15 cellular contexts compared by ENCODE assay signal in the genomic region with DNA sequence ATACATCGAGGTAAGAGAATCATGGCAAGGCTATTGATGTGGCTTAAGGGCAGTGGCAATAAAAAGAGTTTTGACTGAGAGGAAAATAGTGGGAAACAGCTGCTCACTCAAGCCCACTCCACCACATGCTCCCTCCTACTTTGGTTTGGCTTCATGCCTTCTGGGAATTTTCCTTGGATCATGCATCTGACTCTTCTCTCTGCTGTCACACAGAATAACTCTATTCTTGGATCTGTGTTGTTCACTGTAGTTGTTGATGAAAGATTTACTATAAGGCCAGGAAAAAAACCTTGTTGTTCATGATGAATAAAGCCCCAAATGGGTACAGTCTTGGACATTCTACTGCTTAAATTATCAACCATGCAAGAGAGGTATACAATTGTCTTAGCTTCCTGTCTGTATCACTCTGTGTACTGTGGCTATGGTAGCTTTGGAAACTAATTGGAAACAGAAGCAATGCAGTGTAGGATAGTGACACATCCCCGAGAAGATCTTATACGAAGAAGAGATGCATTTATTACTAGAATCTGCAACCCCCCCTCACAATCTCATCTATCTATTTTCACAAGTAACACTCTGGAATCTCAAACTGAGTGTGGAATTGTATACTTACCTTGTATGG.
A peak's percentile ranks its signal among the peaks of the same experiment; 100 is the strongest.
DNase-seq lines count a peak whose midpoint lies in the region; ATAC-seq, FAIRE-seq and TF ChIP-seq lines count a peak whose summit lies in the region.
"Had no signal": no experiment of that assay in that cellular context is flagged by ENCODE, and none has a peak within 500 bp of the region (broad histone marks: within the 10 kb centered on the region; RNA-seq: fewer than 3 reads in every experiment).

No MANE protein-coding gene starts in this region.

- H3K79me1 ChIP-seq in IMR-90 (ENCODE audit: low read depth in 1 of 2, low read length in 2 of 2) = no peaks in the 10 kb centered on the region

- H3K9me3 Mint-ChIP-seq in astrocyte (ENCODE audit: unreplicated experiment) = no peaks in the 10 kb centered on the region
- H3K9me3 Mint-ChIP-seq: memory B cell had no signal

- no peak overlapping the region for H3K23ac ChIP-seq in IMR-90 (ENCODE audit: low read depth, low read length)

- H3K9ac ChIP-seq in IMR-90 (ENCODE audit: low read depth, low read length) (no peak overlapping the region), astrocyte (ENCODE audit: low read length) (peak overlapping the region; percentile 12)

- H3K36me3 ChIP-seq in IMR-90 (ENCODE audit: control insufficient read depth, insufficient read depth, low read length) (no peaks in the 10 kb centered on the region), astrocyte (ENCODE audit: insufficient read depth, low read length) (no peaks in the 10 kb centered on the region), MG63 (no peaks in the 10 kb centered on the region)
- H3K36me3 ChIP-seq in effector memory CD4-positive, alpha-beta T cell (ENCODE audit: control insufficient read depth, insufficient read depth, low read length) = no peaks in the 10 kb centered on the region

- intact Hi-C loops in IMR-90 (cut with micrococcal nuclease) = no loop called here

- H3K4me2 ChIP-seq in IMR-90 (ENCODE audit: low read depth, low read length) (no peak overlapping the region), astrocyte (ENCODE audit: low read length) (peak overlapping the region; percentile 28)

- H3K27ac ChIP-seq in IMR-90 (ENCODE audit: insufficient read depth, low read length) = no peak overlapping the region
- H3K27ac ChIP-seq in astrocyte (ENCODE audit: low read depth, low read length) = peak overlapping the region; percentile 2
- no peak overlapping the region for H3K27ac ChIP-seq in effector memory CD4-positive, alpha-beta T cell (ENCODE audit: insufficient read depth, low read length, poor library complexity, severe bottlenecking)

- peaks cover 4% of the 10 kb centered on the region for H3K36me3 Mint-ChIP-seq in astrocyte (ENCODE audit: low read depth, unreplicated experiment)

- dilution Hi-C loops in IMR-90 (cut with HindIII; ENCODE audit: low sequenced_read_pairs, unreplicated experiment) = no loop called here

- H3K9me1 ChIP-seq in IMR-90 (ENCODE audit: insufficient read depth, low read length) = no peaks in the 10 kb centered on the region

- H4K91ac ChIP-seq in IMR-90 (ENCODE audit: insufficient read depth, low read depth, low read length) = no peak overlapping the region

- H3K14ac ChIP-seq in IMR-90 (replicated peaks; ENCODE audit: low read depth, low read length) = no peak overlapping the region

- no peak overlapping the region for H2BK5ac ChIP-seq in IMR-90 (ENCODE audit: low read depth, low read length, poor library complexity, severe bottlenecking)

- H2BK120ac ChIP-seq in IMR-90 (ENCODE audit: low read depth, low read length) = no peak overlapping the region

- H3K4ac ChIP-seq in IMR-90 (ENCODE audit: low read depth, low read length) = no peak overlapping the region

- no peak overlapping the region for H3K4me3 Mint-ChIP-seq in astrocyte (ENCODE audit: unreplicated experiment)
- H3K4me3 Mint-ChIP-seq: memory B cell had no signal

- peak; percentile 80 for FAIRE-seq in astrocyte (lab: Jason Lieb, UNC)
- FAIRE-seq in D721Med (lab: Jason Lieb, UNC) = no peak

- TF ChIP-seq CTCF in IMR-90 (conservative IDR thresholded peaks at IDR 0.05; ENCODE audit: low read depth, low read length) (no peak), astrocyte (IDR thresholded peaks at IDR 0.05; ENCODE audit: insufficient read depth, low read depth, low read length) (no peak), D721Med (IDR thresholded peaks at IDR 0.05; ENCODE audit: insufficient read depth, missing control alignments) (no peak)

- H3K4me3 ChIP-seq in IMR-90 (ENCODE audit: insufficient read depth, low read depth, low read length) (no peak overlapping the region), astrocyte (ENCODE audit: insufficient read depth, low read depth, low read length) (no peak overlapping the region), MG63 (no peak overlapping the region)
- H3K4me3 ChIP-seq in effector memory CD4-positive, alpha-beta T cell (ENCODE audit: insufficient read depth, low read depth, low read length, poor library complexity, severe bottlenecking) = no peak overlapping the region

- H4K20me1 ChIP-seq in IMR-90 (ENCODE audit: insufficient read depth, low read length) (no peaks in the 10 kb centered on the region), astrocyte (ENCODE audit: insufficient read depth, low read length) (no peaks in the 10 kb centered on the region)

- TF ChIP-seq POLR2A in IMR-90 (IDR thresholded peaks at IDR 0.05; ENCODE audit: low read depth, low read length) = no peak

- H3K27me3 ChIP-seq in IMR-90 (ENCODE audit: control insufficient read depth, insufficient read depth, low read length) (no peaks in the 10 kb centered on the region), astrocyte (ENCODE audit: insufficient read depth, low read length) (no peaks in the 10 kb centered on the region), MG63 (no peaks in the 10 kb centered on the region)
- no peaks in the 10 kb centered on the region for H3K27me3 ChIP-seq in effector memory CD4-positive, alpha-beta T cell (replicated peaks; ENCODE audit: control insufficient read depth, insufficient read depth, low read length, poor library complexity, severe bottlenecking)

- H3K56ac ChIP-seq in IMR-90 (ENCODE audit: extremely low read depth, insufficient read depth, low read length) = no peak overlapping the region

- CTCF ChIA-PET in IMR-90 (lab: Yijun Ruan, JAX) = no interaction called here

- peaks cover 53% of the 10 kb centered on the region for H3K4me1 Mint-ChIP-seq in astrocyte (ENCODE audit: low read depth, unreplicated experiment)
- H3K4me1 Mint-ChIP-seq: memory B cell had no signal

- no peak overlapping the region for H2AK9ac ChIP-seq in IMR-90 (replicated peaks; ENCODE audit: low read depth, low read length, poor library complexity)

- H4K5ac ChIP-seq in IMR-90 (ENCODE audit: low read depth, low read length) = no peak overlapping the region

- DNase-seq in IMR-90 = peak; percentile 77
- peak; percentile 87 for DNase-seq in astrocyte (ENCODE audit: low read depth)
- peak; percentile 83 for DNase-seq in foreskin melanocyte
- DNase-seq in renal cortical epithelial cell (ENCODE audit: low read depth) = peak; percentile 66
- DNase-seq in activated CD8-positive, alpha-beta memory T cell treated with anti-CD3 and anti-CD28 coated beads, Interleukin-2, amount 50 U/mL, for 4 hours = no peak
- DNase-seq in effector memory CD4-positive, alpha-beta T cell = no peak
- no peak for DNase-seq in MG63
- no peak for DNase-seq in D721Med (ENCODE audit: insufficient read length, low spot score)
- DNase-seq: activated T-cell treated with anti-CD3 and anti-CD28 coated beads for 4 hours, aorta, glutamatergic neuron, NCI-H187, retina had no signal

- WGBS in IMR-90 (ENCODE audit: extremely low coverage in 2 of 2, insufficient read length in 1 of 2), 2 experiments = no CpG with 5 or more reads among the region's 3 CpGs

- no peak overlapping the region for H3K27ac Mint-ChIP-seq in astrocyte (ENCODE audit: unreplicated experiment)
- H3K27ac Mint-ChIP-seq: memory B cell had no signal

- H3K9me3 ChIP-seq in IMR-90 (ENCODE audit: control insufficient read depth, insufficient read depth, low read length) = no peaks in the 10 kb centered on the region
- no peaks in the 10 kb centered on the region for H3K9me3 ChIP-seq in astrocyte (ENCODE audit: insufficient read depth, low read depth, low read length)
- H3K9me3 ChIP-seq in effector memory CD4-positive, alpha-beta T cell (ENCODE audit: control insufficient read depth, low read length) = no peaks in the 10 kb centered on the region
- H3K9me3 ChIP-seq in MG63 = no peaks in the 10 kb centered on the region

- no peak overlapping the region for H2AFZ ChIP-seq in IMR-90 (replicated peaks; ENCODE audit: low read length, poor library complexity)
- no peak overlapping the region for H2AFZ ChIP-seq in astrocyte (ENCODE audit: low read depth, low read length)

- H3K27me3 Mint-ChIP-seq in astrocyte (ENCODE audit: low read depth, unreplicated experiment) = no peaks in the 10 kb centered on the region

- in situ Hi-C loops in IMR-90 (cut with MboI; ENCODE audit: low sequenced_read_pairs) = no loop called here

- H3K4me1 ChIP-seq in IMR-90 (ENCODE audit: control insufficient read depth, insufficient read depth, low read length) (peaks cover 4% of the 10 kb centered on the region), astrocyte (ENCODE audit: insufficient read depth, low read length) (peaks cover 10% of the 10 kb centered on the region)
- no peaks in the 10 kb centered on the region for H3K4me1 ChIP-seq in effector memory CD4-positive, alpha-beta T cell (ENCODE audit: control insufficient read depth, insufficient read depth, low read length, poor library complexity, severe bottlenecking)

- POLR2A ChIA-PET in IMR-90 (lab: Charles Lee; ENCODE audit: unreplicated experiment) = no interaction called here

- peak; percentile 14; the same call in 1 of the 2 replicates for ATAC-seq in IMR-90 (ENCODE audit: low read depth)
- ATAC-seq: Panc1 had no signal

- TF ChIP-seq RAD21 in IMR-90 (IDR thresholded peaks at IDR 0.05; ENCODE audit: low read length) = no peak

- no peak overlapping the region for H2BK20ac ChIP-seq in IMR-90 (ENCODE audit: low read depth, low read length)

- H3K18ac ChIP-seq in IMR-90 (ENCODE audit: low read depth, low read length) = peak overlapping the region; percentile 3; the same call in 1 of the 2 replicates

- H4K8ac ChIP-seq in IMR-90 (ENCODE audit: low read depth in 2 of 2, low read length in 2 of 2) = no peak overlapping the region

- no TSS peak for BruUV-seq in IMR-90 (replicated peaks; lab: Mats Ljungman, UMichigan)

- no peaks in the 10 kb centered on the region for H3K79me2 ChIP-seq in astrocyte (ENCODE audit: insufficient read depth, low read length)

- no peak overlapping the region for H2AK5ac ChIP-seq in IMR-90 (ENCODE audit: low read depth, low read length)

- H2BK15ac ChIP-seq in IMR-90 (ENCODE audit: low read depth, low read length) = no peak overlapping the region

TF ChIP-seq in IMR-90, 13 proteins besides CTCF, POLR2A, EP300 and RAD21 (continues in another document):
- TF ChIP-seq RFX5 (IDR thresholded peaks at IDR 0.05; ENCODE audit: low read depth, low read length) = no peak
- no peak for TF ChIP-seq BHLHE40 (IDR thresholded peaks at IDR 0.05; ENCODE audit: low read depth, low read length)
- no peak for TF ChIP-seq MXI1 (IDR thresholded peaks at IDR 0.05; ENCODE audit: borderline replicate concordance, low read depth, low read length)
- TF ChIP-seq MAZ (IDR thresholded peaks at IDR 0.05; ENCODE audit: borderline replicate concordance, low read depth, low read length) = no peak
- TF ChIP-seq, protein P1, sequence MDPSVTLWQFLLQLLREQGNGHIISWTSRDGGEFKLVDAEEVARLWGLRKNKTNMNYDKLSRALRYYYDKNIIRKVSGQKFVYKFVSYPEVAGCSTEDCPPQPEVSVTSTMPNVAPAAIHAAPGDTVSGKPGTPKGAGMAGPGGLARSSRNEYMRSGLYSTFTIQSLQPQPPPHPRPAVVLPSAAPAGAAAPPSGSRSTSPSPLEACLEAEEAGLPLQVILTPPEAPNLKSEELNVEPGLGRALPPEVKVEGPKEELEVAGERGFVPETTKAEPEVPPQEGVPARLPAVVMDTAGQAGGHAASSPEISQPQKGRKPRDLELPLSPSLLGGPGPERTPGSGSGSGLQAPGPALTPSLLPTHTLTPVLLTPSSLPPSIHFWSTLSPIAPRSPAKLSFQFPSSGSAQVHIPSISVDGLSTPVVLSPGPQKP (IDR thresholded peaks at IDR 0.05; ENCODE audit: borderline replicate concordance, low read depth, low read length) = no peak

Comparison
In these comparisons a context has a peak if more than half of its experiments do, and no peak if none do; other contexts are left out.
1. DNase-seq: peak in IMR-90 (single experiment), astrocyte (single experiment), foreskin melanocyte (single experiment) and renal cortical epithelial cell (single experiment); none in activated CD8-positive, alpha-beta memory T cell treated with anti-CD3 and anti-CD28 coated beads, Interleukin-2, amount 50 U/mL, for 4 hours (single experiment), effector memory CD4-positive, alpha-beta T cell (0 of 3), MG63 (single experiment) and D721Med (single experiment).